1 cellular context compared by ENCODE assay signal in genomic region chr2:144230452-144231085, GRCh38.
TF ChIP-seq lines count a peak whose summit lies in the region.

No MANE protein-coding gene starts in this region.

TF ChIP-seq in K562, 482 proteins besides CTCF, POLR2A, EP300 and RAD21 (continued from another document and continues in another):
- TF ChIP-seq SOX6 (IDR thresholded peaks at IDR 0.05) (peak; percentile 89), HOMEZ (CRISPR knock-in tag; IDR thresholded peaks at IDR 0.05) (no peak), MED1 (CRISPR knock-in tag; IDR thresholded peaks at IDR 0.05; ENCODE audit: borderline replicate concordance) (no peak), ZNF24 (IDR thresholded peaks at IDR 0.05) (no peak), GTF2F1 (IDR thresholded peaks at IDR 0.05; ENCODE audit: low read depth, low read length) (no peak), TFAM (CRISPR knock-in tag; conservative IDR thresholded peaks at IDR 0.05) (no peak), KAT8 (IDR thresholded peaks at IDR 0.05; ENCODE audit: low read depth) (no peak), ZNF41 (CRISPR knock-in tag; conservative IDR thresholded peaks at IDR 0.05) (no peak), SREBF2 (CRISPR knock-in tag; IDR thresholded peaks at IDR 0.05) (no peak), ATF7 (IDR thresholded peaks at IDR 0.05) (peak; percentile 50; the same call in 1 of the 2 replicates), PTRF (tag; IDR thresholded peaks at IDR 0.05) (no peak), ARID2 (IDR thresholded peaks at IDR 0.05) (no peak), SMARCE1 (IDR thresholded peaks at IDR 0.05) (peak; percentile 94), PTBP1 (IDR thresholded peaks at IDR 0.05; ENCODE audit: low read depth, low read length) (no peak), MTA2 (IDR thresholded peaks at IDR 0.05; ENCODE audit: low read depth) (peak; percentile 63), PML (IDR thresholded peaks at IDR 0.05; ENCODE audit: low read length) (peak; percentile 61), MAFG (tag; conservative IDR thresholded peaks at IDR 0.05) (peak; percentile 55; the same call in 1 of the 2 replicates), ZNF143 (CRISPR knock-in tag; IDR thresholded peaks at IDR 0.05) (no peak), ZNF146 (CRISPR knock-in tag; IDR thresholded peaks at IDR 0.05; ENCODE audit: unreplicated experiment) (no peak), TBL1XR1 (IDR thresholded peaks at IDR 0.05; ENCODE audit: low read length in 2 of 2) (peak in 1 of 2 experiments; percentile 47; a peak in 1 of 4 replicates), ZNF384 (IDR thresholded peaks at IDR 0.05; ENCODE audit: low read depth, low read length) (peak; percentile 47), L3MBTL2 (IDR thresholded peaks at IDR 0.05) (peak; percentile 68), GATA2 (CRISPR knock-in tag; IDR thresholded peaks at IDR 0.05) (peak; percentile 76), THRA (IDR thresholded peaks at IDR 0.05) (no peak), FOXJ2 (tag; IDR thresholded peaks at IDR 0.05) (peak; percentile 62; the same call in 1 of the 2 replicates), CBX5 (IDR thresholded peaks at IDR 0.05; ENCODE audit: borderline replicate concordance, low read depth) (no peak), NR3C1 (CRISPR knock-in tag; IDR thresholded peaks at IDR 0.05) (no peak), PBX2 (CRISPR knock-in tag; IDR thresholded peaks at IDR 0.05; ENCODE audit: low read depth) (no peak), PBX2 (tag; conservative IDR thresholded peaks at IDR 0.05; ENCODE audit: low read depth) (peak; percentile 33; the same call in 1 of the 2 replicates), MAFK (IDR thresholded peaks at IDR 0.05; ENCODE audit: low read length) (peak; percentile 34; the same call in 1 of the 2 replicates), ZNF316 (IDR thresholded peaks at IDR 0.05) (0 out of 2 replicates have a peak, but pooled peaks have one; percentile 12), ZNF232 (CRISPR knock-in tag; IDR thresholded peaks at IDR 0.05) (peak; percentile 80; the same call in 1 of the 2 replicates), ZNF184 (CRISPR knock-in tag; IDR thresholded peaks at IDR 0.05) (no peak), ZKSCAN8 (CRISPR knock-in tag; IDR thresholded peaks at IDR 0.05) (no peak; the same call in 1 of the 2 replicates), RNF2 (IDR thresholded peaks at IDR 0.05) (0 out of 2 replicates have a peak, but pooled peaks have one; percentile 30)
- TF ChIP-seq, protein P1, sequence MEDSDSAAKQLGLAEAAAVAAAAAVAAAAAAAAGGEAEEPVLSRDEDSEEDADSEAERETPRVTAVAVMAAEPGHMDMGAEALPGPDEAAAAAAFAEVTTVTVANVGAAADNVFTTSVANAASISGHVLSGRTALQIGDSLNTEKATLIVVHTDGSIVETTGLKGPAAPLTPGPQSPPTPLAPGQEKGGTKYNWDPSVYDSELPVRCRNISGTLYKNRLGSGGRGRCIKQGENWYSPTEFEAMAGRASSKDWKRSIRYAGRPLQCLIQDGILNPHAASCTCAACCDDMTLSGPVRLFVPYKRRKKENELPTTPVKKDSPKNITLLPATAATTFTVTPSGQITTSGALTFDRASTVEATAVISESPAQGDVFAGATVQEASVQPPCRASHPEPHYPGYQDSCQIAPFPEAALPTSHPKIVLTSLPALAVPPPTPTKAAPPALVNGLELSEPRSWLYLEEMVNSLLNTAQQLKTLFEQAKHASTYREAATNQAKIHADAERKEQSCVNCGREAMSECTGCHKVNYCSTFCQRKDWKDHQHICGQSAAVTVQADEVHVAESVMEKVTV (CRISPR knock-in tag; IDR thresholded peaks at IDR 0.05) = 0 out of 2 replicates have a peak, but pooled peaks have one; percentile 14
- TF ChIP-seq, protein P2, sequence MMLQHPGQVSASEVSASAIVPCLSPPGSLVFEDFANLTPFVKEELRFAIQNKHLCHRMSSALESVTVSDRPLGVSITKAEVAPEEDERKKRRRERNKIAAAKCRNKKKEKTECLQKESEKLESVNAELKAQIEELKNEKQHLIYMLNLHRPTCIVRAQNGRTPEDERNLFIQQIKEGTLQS (IDR thresholded peaks at IDR 0.05) = peak; percentile 87
- TF ChIP-seq, protein P2 (CRISPR knock-in tag; conservative IDR thresholded peaks at IDR 0.05) = no peak
- TF ChIP-seq, protein P3, sequence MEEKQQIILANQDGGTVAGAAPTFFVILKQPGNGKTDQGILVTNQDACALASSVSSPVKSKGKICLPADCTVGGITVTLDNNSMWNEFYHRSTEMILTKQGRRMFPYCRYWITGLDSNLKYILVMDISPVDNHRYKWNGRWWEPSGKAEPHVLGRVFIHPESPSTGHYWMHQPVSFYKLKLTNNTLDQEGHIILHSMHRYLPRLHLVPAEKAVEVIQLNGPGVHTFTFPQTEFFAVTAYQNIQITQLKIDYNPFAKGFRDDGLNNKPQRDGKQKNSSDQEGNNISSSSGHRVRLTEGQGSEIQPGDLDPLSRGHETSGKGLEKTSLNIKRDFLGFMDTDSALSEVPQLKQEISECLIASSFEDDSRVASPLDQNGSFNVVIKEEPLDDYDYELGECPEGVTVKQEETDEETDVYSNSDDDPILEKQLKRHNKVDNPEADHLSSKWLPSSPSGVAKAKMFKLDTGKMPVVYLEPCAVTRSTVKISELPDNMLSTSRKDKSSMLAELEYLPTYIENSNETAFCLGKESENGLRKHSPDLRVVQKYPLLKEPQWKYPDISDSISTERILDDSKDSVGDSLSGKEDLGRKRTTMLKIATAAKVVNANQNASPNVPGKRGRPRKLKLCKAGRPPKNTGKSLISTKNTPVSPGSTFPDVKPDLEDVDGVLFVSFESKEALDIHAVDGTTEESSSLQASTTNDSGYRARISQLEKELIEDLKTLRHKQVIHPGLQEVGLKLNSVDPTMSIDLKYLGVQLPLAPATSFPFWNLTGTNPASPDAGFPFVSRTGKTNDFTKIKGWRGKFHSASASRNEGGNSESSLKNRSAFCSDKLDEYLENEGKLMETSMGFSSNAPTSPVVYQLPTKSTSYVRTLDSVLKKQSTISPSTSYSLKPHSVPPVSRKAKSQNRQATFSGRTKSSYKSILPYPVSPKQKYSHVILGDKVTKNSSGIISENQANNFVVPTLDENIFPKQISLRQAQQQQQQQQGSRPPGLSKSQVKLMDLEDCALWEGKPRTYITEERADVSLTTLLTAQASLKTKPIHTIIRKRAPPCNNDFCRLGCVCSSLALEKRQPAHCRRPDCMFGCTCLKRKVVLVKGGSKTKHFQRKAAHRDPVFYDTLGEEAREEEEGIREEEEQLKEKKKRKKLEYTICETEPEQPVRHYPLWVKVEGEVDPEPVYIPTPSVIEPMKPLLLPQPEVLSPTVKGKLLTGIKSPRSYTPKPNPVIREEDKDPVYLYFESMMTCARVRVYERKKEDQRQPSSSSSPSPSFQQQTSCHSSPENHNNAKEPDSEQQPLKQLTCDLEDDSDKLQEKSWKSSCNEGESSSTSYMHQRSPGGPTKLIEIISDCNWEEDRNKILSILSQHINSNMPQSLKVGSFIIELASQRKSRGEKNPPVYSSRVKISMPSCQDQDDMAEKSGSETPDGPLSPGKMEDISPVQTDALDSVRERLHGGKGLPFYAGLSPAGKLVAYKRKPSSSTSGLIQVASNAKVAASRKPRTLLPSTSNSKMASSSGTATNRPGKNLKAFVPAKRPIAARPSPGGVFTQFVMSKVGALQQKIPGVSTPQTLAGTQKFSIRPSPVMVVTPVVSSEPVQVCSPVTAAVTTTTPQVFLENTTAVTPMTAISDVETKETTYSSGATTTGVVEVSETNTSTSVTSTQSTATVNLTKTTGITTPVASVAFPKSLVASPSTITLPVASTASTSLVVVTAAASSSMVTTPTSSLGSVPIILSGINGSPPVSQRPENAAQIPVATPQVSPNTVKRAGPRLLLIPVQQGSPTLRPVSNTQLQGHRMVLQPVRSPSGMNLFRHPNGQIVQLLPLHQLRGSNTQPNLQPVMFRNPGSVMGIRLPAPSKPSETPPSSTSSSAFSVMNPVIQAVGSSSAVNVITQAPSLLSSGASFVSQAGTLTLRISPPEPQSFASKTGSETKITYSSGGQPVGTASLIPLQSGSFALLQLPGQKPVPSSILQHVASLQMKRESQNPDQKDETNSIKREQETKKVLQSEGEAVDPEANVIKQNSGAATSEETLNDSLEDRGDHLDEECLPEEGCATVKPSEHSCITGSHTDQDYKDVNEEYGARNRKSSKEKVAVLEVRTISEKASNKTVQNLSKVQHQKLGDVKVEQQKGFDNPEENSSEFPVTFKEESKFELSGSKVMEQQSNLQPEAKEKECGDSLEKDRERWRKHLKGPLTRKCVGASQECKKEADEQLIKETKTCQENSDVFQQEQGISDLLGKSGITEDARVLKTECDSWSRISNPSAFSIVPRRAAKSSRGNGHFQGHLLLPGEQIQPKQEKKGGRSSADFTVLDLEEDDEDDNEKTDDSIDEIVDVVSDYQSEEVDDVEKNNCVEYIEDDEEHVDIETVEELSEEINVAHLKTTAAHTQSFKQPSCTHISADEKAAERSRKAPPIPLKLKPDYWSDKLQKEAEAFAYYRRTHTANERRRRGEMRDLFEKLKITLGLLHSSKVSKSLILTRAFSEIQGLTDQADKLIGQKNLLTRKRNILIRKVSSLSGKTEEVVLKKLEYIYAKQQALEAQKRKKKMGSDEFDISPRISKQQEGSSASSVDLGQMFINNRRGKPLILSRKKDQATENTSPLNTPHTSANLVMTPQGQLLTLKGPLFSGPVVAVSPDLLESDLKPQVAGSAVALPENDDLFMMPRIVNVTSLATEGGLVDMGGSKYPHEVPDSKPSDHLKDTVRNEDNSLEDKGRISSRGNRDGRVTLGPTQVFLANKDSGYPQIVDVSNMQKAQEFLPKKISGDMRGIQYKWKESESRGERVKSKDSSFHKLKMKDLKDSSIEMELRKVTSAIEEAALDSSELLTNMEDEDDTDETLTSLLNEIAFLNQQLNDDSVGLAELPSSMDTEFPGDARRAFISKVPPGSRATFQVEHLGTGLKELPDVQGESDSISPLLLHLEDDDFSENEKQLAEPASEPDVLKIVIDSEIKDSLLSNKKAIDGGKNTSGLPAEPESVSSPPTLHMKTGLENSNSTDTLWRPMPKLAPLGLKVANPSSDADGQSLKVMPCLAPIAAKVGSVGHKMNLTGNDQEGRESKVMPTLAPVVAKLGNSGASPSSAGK (IDR thresholded peaks at IDR 0.05) = peak; percentile 51
- TF ChIP-seq, protein P4, sequence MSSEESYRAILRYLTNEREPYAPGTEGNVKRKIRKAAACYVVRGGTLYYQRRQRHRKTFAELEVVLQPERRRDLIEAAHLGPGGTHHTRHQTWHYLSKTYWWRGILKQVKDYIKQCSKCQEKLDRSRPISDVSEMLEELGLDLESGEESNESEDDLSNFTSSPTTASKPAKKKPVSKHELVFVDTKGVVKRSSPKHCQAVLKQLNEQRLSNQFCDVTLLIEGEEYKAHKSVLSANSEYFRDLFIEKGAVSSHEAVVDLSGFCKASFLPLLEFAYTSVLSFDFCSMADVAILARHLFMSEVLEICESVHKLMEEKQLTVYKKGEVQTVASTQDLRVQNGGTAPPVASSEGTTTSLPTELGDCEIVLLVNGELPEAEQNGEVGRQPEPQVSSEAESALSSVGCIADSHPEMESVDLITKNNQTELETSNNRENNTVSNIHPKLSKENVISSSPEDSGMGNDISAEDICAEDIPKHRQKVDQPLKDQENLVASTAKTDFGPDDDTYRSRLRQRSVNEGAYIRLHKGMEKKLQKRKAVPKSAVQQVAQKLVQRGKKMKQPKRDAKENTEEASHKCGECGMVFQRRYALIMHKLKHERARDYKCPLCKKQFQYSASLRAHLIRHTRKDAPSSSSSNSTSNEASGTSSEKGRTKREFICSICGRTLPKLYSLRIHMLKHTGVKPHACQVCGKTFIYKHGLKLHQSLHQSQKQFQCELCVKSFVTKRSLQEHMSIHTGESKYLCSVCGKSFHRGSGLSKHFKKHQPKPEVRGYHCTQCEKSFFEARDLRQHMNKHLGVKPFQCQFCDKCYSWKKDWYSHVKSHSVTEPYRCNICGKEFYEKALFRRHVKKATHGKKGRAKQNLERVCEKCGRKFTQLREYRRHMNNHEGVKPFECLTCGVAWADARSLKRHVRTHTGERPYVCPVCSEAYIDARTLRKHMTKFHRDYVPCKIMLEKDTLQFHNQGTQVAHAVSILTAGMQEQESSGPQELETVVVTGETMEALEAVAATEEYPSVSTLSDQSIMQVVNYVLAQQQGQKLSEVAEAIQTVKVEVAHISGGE (CRISPR knock-in tag; IDR thresholded peaks at IDR 0.05) = 0 out of 6 replicates have a peak, but pooled peaks of 1 of the 3 experiments have one; percentile 20
